In the genomic region with DNA sequence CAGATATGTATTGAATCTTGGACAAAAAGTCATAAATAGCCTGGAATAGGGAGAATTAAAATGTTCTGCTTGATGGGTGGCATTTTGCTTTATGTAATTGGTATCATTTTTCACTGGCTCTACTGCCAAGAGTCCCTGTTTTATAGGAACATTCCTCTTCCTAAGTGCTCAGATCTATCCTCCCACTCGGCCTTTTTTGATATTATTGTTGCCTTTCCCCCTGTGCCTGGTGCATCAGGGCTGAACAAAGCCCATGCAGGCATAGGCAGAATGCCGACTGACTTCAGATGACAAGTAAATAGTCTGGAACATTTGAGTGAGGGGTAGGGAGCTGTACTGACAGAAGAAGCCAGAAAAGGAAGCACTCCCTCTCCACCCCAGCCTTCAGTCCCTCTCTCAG, we compare ENCODE assay signal across 1 cellular context.
"Had no signal": no experiment of that assay in that cellular context is flagged by ENCODE, and none has a peak within 500 bp of the region (broad histone marks: within the 10 kb centered on the region; RNA-seq: fewer than 3 reads in every experiment).

No MANE protein-coding gene starts in this region.

- H3K27ac ChIP-seq: RWPE1 had no signal
